In the genomic region with DNA sequence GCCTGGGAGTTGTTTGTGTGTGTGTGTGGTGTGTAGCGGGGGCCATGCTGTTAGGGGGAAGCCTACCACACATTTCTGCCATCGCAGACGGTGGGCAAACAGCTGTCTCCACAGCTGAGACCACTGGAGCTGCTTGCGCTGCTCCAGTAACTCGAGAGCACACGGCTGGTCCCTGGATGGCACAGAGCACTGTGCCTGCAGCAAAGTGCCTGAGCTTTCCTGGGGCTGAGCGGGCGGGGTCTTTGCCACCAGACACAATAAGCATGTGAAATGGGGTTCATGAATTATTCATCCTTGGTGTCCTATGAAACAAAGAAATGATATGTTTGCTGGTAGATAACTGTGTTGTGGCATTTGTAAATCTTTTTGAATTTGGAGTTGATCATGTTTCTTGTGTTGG, we compare ENCODE assay signal across 2 cellular contexts.
TF ChIP-seq lines count a peak whose summit lies in the region.

No MANE protein-coding gene starts in this region.

TF ChIP-seq in GM23338, 12 proteins besides CTCF, POLR2A, EP300 and RAD21 (continues in another document):
- TF ChIP-seq POLR2AphosphoS5 (IDR thresholded peaks at IDR 0.05; ENCODE audit: low read depth) = no peak
- TF ChIP-seq NANOG (IDR thresholded peaks at IDR 0.05; ENCODE audit: borderline replicate concordance) = no peak
- no peak for TF ChIP-seq EZH2 (IDR thresholded peaks at IDR 0.05; ENCODE audit: low read depth, unreplicated experiment)
- TF ChIP-seq ZNF331 (CRISPR knock-in tag; IDR thresholded peaks at IDR 0.05; ENCODE audit: low read depth) = no peak
- TF ChIP-seq ZNF114 (CRISPR knock-in tag; IDR thresholded peaks at IDR 0.05) = no peak
- TF ChIP-seq EZH2phosphoT487 (IDR thresholded peaks at IDR 0.05; ENCODE audit: unreplicated experiment) = no peak
- no peak for TF ChIP-seq STAT1 (IDR thresholded peaks at IDR 0.05; ENCODE audit: unreplicated experiment)
- TF ChIP-seq, protein P1, sequence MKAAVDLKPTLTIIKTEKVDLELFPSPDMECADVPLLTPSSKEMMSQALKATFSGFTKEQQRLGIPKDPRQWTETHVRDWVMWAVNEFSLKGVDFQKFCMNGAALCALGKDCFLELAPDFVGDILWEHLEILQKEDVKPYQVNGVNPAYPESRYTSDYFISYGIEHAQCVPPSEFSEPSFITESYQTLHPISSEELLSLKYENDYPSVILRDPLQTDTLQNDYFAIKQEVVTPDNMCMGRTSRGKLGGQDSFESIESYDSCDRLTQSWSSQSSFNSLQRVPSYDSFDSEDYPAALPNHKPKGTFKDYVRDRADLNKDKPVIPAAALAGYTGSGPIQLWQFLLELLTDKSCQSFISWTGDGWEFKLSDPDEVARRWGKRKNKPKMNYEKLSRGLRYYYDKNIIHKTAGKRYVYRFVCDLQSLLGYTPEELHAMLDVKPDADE (IDR thresholded peaks at IDR 0.05) = no peak
- TF ChIP-seq CREB1 (CRISPR knock-in tag; IDR thresholded peaks at IDR 0.05; ENCODE audit: low read depth) = no peak
- TF ChIP-seq, protein P2, sequence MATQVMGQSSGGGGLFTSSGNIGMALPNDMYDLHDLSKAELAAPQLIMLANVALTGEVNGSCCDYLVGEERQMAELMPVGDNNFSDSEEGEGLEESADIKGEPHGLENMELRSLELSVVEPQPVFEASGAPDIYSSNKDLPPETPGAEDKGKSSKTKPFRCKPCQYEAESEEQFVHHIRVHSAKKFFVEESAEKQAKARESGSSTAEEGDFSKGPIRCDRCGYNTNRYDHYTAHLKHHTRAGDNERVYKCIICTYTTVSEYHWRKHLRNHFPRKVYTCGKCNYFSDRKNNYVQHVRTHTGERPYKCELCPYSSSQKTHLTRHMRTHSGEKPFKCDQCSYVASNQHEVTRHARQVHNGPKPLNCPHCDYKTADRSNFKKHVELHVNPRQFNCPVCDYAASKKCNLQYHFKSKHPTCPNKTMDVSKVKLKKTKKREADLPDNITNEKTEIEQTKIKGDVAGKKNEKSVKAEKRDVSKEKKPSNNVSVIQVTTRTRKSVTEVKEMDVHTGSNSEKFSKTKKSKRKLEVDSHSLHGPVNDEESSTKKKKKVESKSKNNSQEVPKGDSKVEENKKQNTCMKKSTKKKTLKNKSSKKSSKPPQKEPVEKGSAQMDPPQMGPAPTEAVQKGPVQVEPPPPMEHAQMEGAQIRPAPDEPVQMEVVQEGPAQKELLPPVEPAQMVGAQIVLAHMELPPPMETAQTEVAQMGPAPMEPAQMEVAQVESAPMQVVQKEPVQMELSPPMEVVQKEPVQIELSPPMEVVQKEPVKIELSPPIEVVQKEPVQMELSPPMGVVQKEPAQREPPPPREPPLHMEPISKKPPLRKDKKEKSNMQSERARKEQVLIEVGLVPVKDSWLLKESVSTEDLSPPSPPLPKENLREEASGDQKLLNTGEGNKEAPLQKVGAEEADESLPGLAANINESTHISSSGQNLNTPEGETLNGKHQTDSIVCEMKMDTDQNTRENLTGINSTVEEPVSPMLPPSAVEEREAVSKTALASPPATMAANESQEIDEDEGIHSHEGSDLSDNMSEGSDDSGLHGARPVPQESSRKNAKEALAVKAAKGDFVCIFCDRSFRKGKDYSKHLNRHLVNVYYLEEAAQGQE (IDR thresholded peaks at IDR 0.05; ENCODE audit: unreplicated experiment) = no peak

TF ChIP-seq in H1, 55 proteins besides CTCF, POLR2A, EP300 and RAD21:
- TF ChIP-seq TEAD4 (IDR thresholded peaks at IDR 0.05; ENCODE audit: low read depth, low read length) (no peak), GTF2F1 (IDR thresholded peaks at IDR 0.05; ENCODE audit: borderline replicate concordance, low read depth, low read length) (no peak), TAF1 (IDR thresholded peaks at IDR 0.05; ENCODE audit: low read depth, low read length) (no peak), POU5F1 (IDR thresholded peaks at IDR 0.05; ENCODE audit: low read depth, low read length) (no peak), SRF (IDR thresholded peaks at IDR 0.05; ENCODE audit: low read depth, low read length) (no peak), SP2 (IDR thresholded peaks at IDR 0.05; ENCODE audit: low read length) (no peak), SUZ12 (IDR thresholded peaks at IDR 0.05; ENCODE audit: low read length) (no peak), BACH1 (IDR thresholded peaks at IDR 0.05; ENCODE audit: low read length) (no peak), KDM4A (IDR thresholded peaks at IDR 0.05; ENCODE audit: low read depth, low read length, severe bottlenecking) (no peak), MAFK (IDR thresholded peaks at IDR 0.05; ENCODE audit: low read depth, low read length) (no peak), HDAC2 (IDR thresholded peaks at IDR 0.05; ENCODE audit: borderline replicate concordance in 1 of 2, low read depth in 2 of 2, low read length in 2 of 2) (no peak), SAP30 (IDR thresholded peaks at IDR 0.05; ENCODE audit: insufficient read depth, insufficient replicate concordance, low read length) (no peak), HDAC6 (IDR thresholded peaks at IDR 0.05; ENCODE audit: low read depth, low read length) (no peak), ASH2L (IDR thresholded peaks at IDR 0.05; ENCODE audit: low read length) (no peak)
- TF ChIP-seq, protein P3, sequence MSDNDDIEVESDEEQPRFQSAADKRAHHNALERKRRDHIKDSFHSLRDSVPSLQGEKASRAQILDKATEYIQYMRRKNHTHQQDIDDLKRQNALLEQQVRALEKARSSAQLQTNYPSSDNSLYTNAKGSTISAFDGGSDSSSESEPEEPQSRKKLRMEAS (IDR thresholded peaks at IDR 0.05) = no peak
- TF ChIP-seq, protein P4, sequence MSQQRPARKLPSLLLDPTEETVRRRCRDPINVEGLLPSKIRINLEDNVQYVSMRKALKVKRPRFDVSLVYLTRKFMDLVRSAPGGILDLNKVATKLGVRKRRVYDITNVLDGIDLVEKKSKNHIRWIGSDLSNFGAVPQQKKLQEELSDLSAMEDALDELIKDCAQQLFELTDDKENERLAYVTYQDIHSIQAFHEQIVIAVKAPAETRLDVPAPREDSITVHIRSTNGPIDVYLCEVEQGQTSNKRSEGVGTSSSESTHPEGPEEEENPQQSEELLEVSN (IDR thresholded peaks at IDR 0.05) = no peak
TF ChIP-seq in H1: peak in this region for 0.
